ENCODE assay signal across 32 cellular contexts in genomic region chr2:231919341-231920035, GRCh38. TPM values are rescaled to one million over a fixed set of nuclear protein-coding genes. Genes with fewer than 3 reads are reported as not detected.
"Had no signal": no experiment of that assay in that cellular context is flagged by ENCODE, and none has a peak within 500 bp of the region (broad histone marks: within the 10 kb centered on the region; RNA-seq: fewer than 3 reads in every experiment).

No MANE protein-coding gene starts in this region.

- H3K36me3 Mint-ChIP-seq: activated naive CD4-positive, alpha-beta T cell treated with anti-CD3 and anti-CD28 coated beads, Interleukin-2, amount 10 ng/mL, durations not matched to agents 7 days and 5 days; natural killer cell treated with Interleukin-12 subunit alpha and Interleukin-12 subunit beta and Interleukin-15 and Interleukin-18, amount 100 ng/mL, for 72 hours; stimulated activated naive B cell treated with anti-CD40 and anti-IgM and Interleukin-4, amounts not matched to agents 10 μg/mL and 1 μg/mL and 100 μg/mL, for 72 hours; type B pancreatic cell had no signal

- ATAC-seq: activated CD4-positive, alpha-beta T cell treated with anti-CD3 and anti-CD28 coated beads for 36 hours; activated T-cell treated with anti-CD3 and anti-CD28 coated beads, Interleukin-2, amount 50 U/mL, for 72 hours; effector memory CD8-positive, alpha-beta T cell; gastrocnemius medialis; left cardiac atrium; sciatic nerve; stimulated activated naive B cell treated with anti-CD40 and anti-IgM and Interleukin-4, amounts not matched to agents 10 μg/mL and 1 μg/mL and 100 μg/mL, for 72 hours had no signal

- H3K9ac ChIP-seq: parathyroid adenoma had no signal

- H3K79me2 ChIP-seq: parathyroid adenoma had no signal

- H3K9me3 Mint-ChIP-seq: activated naive CD4-positive, alpha-beta T cell treated with anti-CD3 and anti-CD28 coated beads, Interleukin-2, amount 10 ng/mL, durations not matched to agents 7 days and 5 days; activated T-cell treated with anti-CD3 and anti-CD28 coated beads, Interleukin-2, amount 50 U/mL, for 72 hours; central memory CD8-positive, alpha-beta T cell; effector memory CD8-positive, alpha-beta T cell; natural killer cell treated with Interleukin-12 subunit alpha and Interleukin-12 subunit beta and Interleukin-15 and Interleukin-18, amount 100 ng/mL, for 72 hours; stimulated activated naive B cell treated with anti-CD40 and anti-IgM and Interleukin-4, amounts not matched to agents 10 μg/mL and 1 μg/mL and 100 μg/mL, for 72 hours; type B pancreatic cell had no signal

- H2AFZ ChIP-seq: parathyroid adenoma had no signal

- FAIRE-seq: islet of Langerhans, small intestine had no signal

- H3K27ac Mint-ChIP-seq: activated CD4-positive, alpha-beta T cell treated with anti-CD3 and anti-CD28 coated beads for 36 hours; activated naive CD4-positive, alpha-beta T cell treated with anti-CD3 and anti-CD28 coated beads, Interleukin-2, amount 10 ng/mL, durations not matched to agents 7 days and 5 days; activated T-cell treated with anti-CD3 and anti-CD28 coated beads, Interleukin-2, amount 50 U/mL, for 72 hours; effector memory CD8-positive, alpha-beta T cell; natural killer cell treated with Interleukin-12 subunit alpha and Interleukin-12 subunit beta and Interleukin-15 and Interleukin-18, amount 100 ng/mL, for 72 hours; stimulated activated naive B cell treated with anti-CD40 and anti-IgM and Interleukin-4, amounts not matched to agents 10 μg/mL and 1 μg/mL and 100 μg/mL, for 72 hours; type B pancreatic cell had no signal

- H3K4me3 Mint-ChIP-seq: activated CD4-positive, alpha-beta T cell treated with anti-CD3 and anti-CD28 coated beads for 36 hours; activated naive CD4-positive, alpha-beta T cell treated with anti-CD3 and anti-CD28 coated beads, Interleukin-2, amount 10 ng/mL, durations not matched to agents 7 days and 5 days; activated T-cell treated with anti-CD3 and anti-CD28 coated beads, Interleukin-2, amount 50 U/mL, for 72 hours; central memory CD8-positive, alpha-beta T cell; effector memory CD8-positive, alpha-beta T cell; natural killer cell treated with Interleukin-12 subunit alpha and Interleukin-12 subunit beta and Interleukin-15 and Interleukin-18, amount 100 ng/mL, for 72 hours; stimulated activated naive B cell treated with anti-CD40 and anti-IgM and Interleukin-4, amounts not matched to agents 10 μg/mL and 1 μg/mL and 100 μg/mL, for 72 hours; type B pancreatic cell had no signal

- H3K27me3 ChIP-seq: ascending aorta, SJCRH30, testis had no signal

- H3K27ac ChIP-seq: ascending aorta, brain microvascular endothelial cell, colonic mucosa, dorsolateral prefrontal cortex, esophagus squamous epithelium, gastrocnemius medialis, parathyroid adenoma, SJCRH30, testis had no signal

- H3K4me1 Mint-ChIP-seq: activated naive CD4-positive, alpha-beta T cell treated with anti-CD3 and anti-CD28 coated beads, Interleukin-2, amount 10 ng/mL, durations not matched to agents 7 days and 5 days had no signal

- H3K36me3 ChIP-seq: ascending aorta, brain microvascular endothelial cell, colonic mucosa, esophagus squamous epithelium, gastrocnemius medialis, SJCRH30 had no signal

- DNase-seq: activated CD4-positive, alpha-beta T cell treated with anti-CD3 and anti-CD28 coated beads for 36 hours; activated CD4-positive, alpha-beta T cell treated with anti-CD3 and anti-CD28 coated beads, Interleukin-2, amount 50 U/mL, for 4 hours; activated CD8-positive, alpha-beta memory T cell treated with anti-CD3 and anti-CD28 coated beads for 24 hours; activated CD8-positive, alpha-beta memory T cell treated with anti-CD3 and anti-CD28 coated beads, Interleukin-2, amount 50 U/mL, for 4 hours; activated effector memory CD4-positive, alpha-beta T cell treated with Interleukin-2 at 50 U/mL for 16 hours; activated naive CD4-positive, alpha-beta T cell treated with anti-CD3 and anti-CD28 coated beads, Interleukin-2, amount 10 ng/mL, durations not matched to agents 7 days and 5 days; activated T-cell treated with anti-CD3 and anti-CD28 coated beads, Interleukin-2, amount 50 U/mL, for 72 hours; brain microvascular endothelial cell; colonic mucosa; effector memory CD8-positive, alpha-beta T cell; esophagus squamous epithelium; gastrocnemius medialis; left cardiac atrium; mammary epithelial cell; midbrain; SJCRH30; small intestine; stimulated activated CD4-positive, alpha-beta T cell treated with anti-CD3 and anti-CD28 coated beads, Interleukin-15, amount 100 ng/mL, for 24 hours; stimulated activated CD4-positive, alpha-beta T cell treated with anti-CD3 and anti-CD28 coated beads, Interleukin-2, amount 100 ng/mL, for 48 hours; stimulated activated CD8-positive, alpha-beta memory T cell treated with anti-CD3 and anti-CD28 coated beads, Interleukin-4, amount 100 ng/mL, for 48 hours; stimulated activated naive B cell treated with anti-CD40 and anti-IgM and Interleukin-4, amounts not matched to agents 10 μg/mL and 1 μg/mL and 100 μg/mL, for 72 hours; T-helper 1 cell; T-helper 9 cell; testis had no signal

- H3K4me1 ChIP-seq: ascending aorta, colonic mucosa, gastrocnemius medialis, parathyroid adenoma, SJCRH30, testis had no signal

- H3K4me3 ChIP-seq: ascending aorta, colonic mucosa, dorsolateral prefrontal cortex, esophagus squamous epithelium, gastrocnemius medialis, SJCRH30, testis had no signal

- H3K9me3 ChIP-seq: ascending aorta, colonic mucosa, esophagus squamous epithelium, gastrocnemius medialis, SJCRH30, testis had no signal

RNA-seq across cellular contexts. Expression of gene NPPC, which starts 6.7 kb away (rescaled TPM):
- total RNA-seq: ascending aorta, gastrocnemius medialis, mammary epithelial cell, testis had no signal
- polyA plus RNA-seq: mammary epithelial cell had no signal
